Comparison of ENCODE assay signal across 8 cellular contexts in genomic region chr15:101008158-101009139, GRCh38.
DNase-seq lines count a peak whose midpoint lies in the region; ATAC-seq and TF ChIP-seq lines count a peak whose summit lies in the region.

No MANE protein-coding gene starts in this region.

- dilution Hi-C loops in mammary epithelial cell (cut with HindIII; ENCODE audit: low sequenced_read_pairs), result no loop called here

- H3K4me2 ChIP-seq in mammary epithelial cell (ENCODE audit: insufficient read depth, low read depth, low read length), result peak overlapping the region; percentile 94

- CTCF ChIA-PET in mammary epithelial cell (lab: Charles Lee; ENCODE audit: low non-redundant PET), result interaction anchor here (0.5 to 1.9 kb wide), 22 partner anchors 22 to 693 kb away, joined by 3 to 24 read pairs (median 3); partner anchors contain the start of genes CHSY1 and LRRK1

- H3K27me3 ChIP-seq in WERI-Rb-1 (ENCODE audit: insufficient read depth, low read depth, severe bottlenecking), result no peaks in the 10 kb centered on the region
- H3K27me3 ChIP-seq in mammary epithelial cell (ENCODE audit: insufficient read depth, low read length), result no peaks in the 10 kb centered on the region

- H3K27ac ChIP-seq in WERI-Rb-1 (no peak overlapping the region; the same call in 1 of the 2 replicates), mammary epithelial cell (ENCODE audit: insufficient read depth, low read depth, low read length) (no peak overlapping the region)

- no peaks in the 10 kb centered on the region for H3K79me2 ChIP-seq in mammary epithelial cell (ENCODE audit: insufficient read depth, low read length)

- peak; percentile 75 for ATAC-seq in GM18517 (IDR thresholded peaks at IDR 0.05; ENCODE audit: unreplicated experiment)
- peak; percentile 84 for ATAC-seq in HG03039 (IDR thresholded peaks at IDR 0.05; ENCODE audit: unreplicated experiment)

- peak overlapping the region; percentile 39 for H3K4me3 ChIP-seq in WERI-Rb-1 (ENCODE audit: low read depth, low read length)
- peak overlapping the region; percentile 52 to 72 (median 64) for H3K4me3 ChIP-seq in mammary epithelial cell (replicated peaks in 1 of 3; ENCODE audit: insufficient read depth in 1 of 3, low read depth in 2 of 3, low read length in 3 of 3)

- H3K9me3 ChIP-seq in WERI-Rb-1 (ENCODE audit: severe bottlenecking), result peaks cover 4% of the 10 kb centered on the region
- no peaks in the 10 kb centered on the region for H3K9me3 ChIP-seq in mammary epithelial cell (replicated peaks; ENCODE audit: insufficient read depth, low read length)

- peaks cover 24% of the 10 kb centered on the region for H3K4me1 ChIP-seq in mammary epithelial cell (ENCODE audit: insufficient read depth, low read length)

- DNase-seq in NCI-H2081 (lab: John Stamatoyannopoulos, UW) (peak; percentile 85 to 92), WERI-Rb-1 (peak; percentile 88), mammary epithelial cell (peak; percentile 82), iris pigment epithelial cell (ENCODE audit: low read depth) (peak; percentile 70), EL (no peak)
- peak; percentile 75 to 85 for DNase-seq in stimulated activated CD4-positive, alpha-beta T cell treated with anti-CD3 and anti-CD28 coated beads, Interleukin-12 subunit alpha, Interleukin-12 subunit beta, amount 100 ng/mL, for 24 hours (ENCODE audit: low read depth in 2 of 2)

- BruUV-seq in mammary epithelial cell (replicated peaks; lab: Mats Ljungman, UMichigan), result no TSS peak

- H2AFZ ChIP-seq in mammary epithelial cell (ENCODE audit: low read depth, low read length), result peak overlapping the region; percentile 91

- 17% methylated on average over 27 of the region's 48 CpGs for WGBS in mammary epithelial cell (ENCODE audit: low coverage, missing lambda C conversion rate)

- H3K36me3 ChIP-seq in WERI-Rb-1, result no peaks in the 10 kb centered on the region
- H3K36me3 ChIP-seq in mammary epithelial cell (ENCODE audit: insufficient read depth, low read length), result no peaks in the 10 kb centered on the region

- TF ChIP-seq CTCF in WERI-Rb-1 (IDR thresholded peaks at IDR 0.05; ENCODE audit: low read depth, low read length) (peak; percentile 98), mammary epithelial cell (conservative IDR thresholded peaks at IDR 0.05 in 1 of 2, IDR thresholded peaks at IDR 0.05 in 1 of 2; ENCODE audit: extremely low read depth in 1 of 2, insufficient read depth in 1 of 2, low read depth in 1 of 2, low read length in 2 of 2) (peak; percentile 93 to 99)

- in situ Hi-C loops in mammary epithelial cell (cut with MboI; ENCODE audit: low sequenced_read_pairs in 2 of 2), result loop anchor here (5.0 to 10.0 kb wide), 3 partner anchors 91 to 384 kb away; partner anchors contain the start of gene LRRK1 (in 2 of the 2)

- no peaks in the 10 kb centered on the region for H4K20me1 ChIP-seq in mammary epithelial cell (ENCODE audit: insufficient read depth, low read length)

- intact Hi-C loops in mammary epithelial cell (cut with micrococcal nuclease), result loop anchor here (1.0 to 5.0 kb wide), 3 partner anchors 576 to 666 kb away; no protein-coding TSS in a partner anchor

- H3K9ac ChIP-seq in mammary epithelial cell (ENCODE audit: insufficient read depth, low read length), result peak overlapping the region; percentile 37
